In genomic region chr19:39997595-39998216, GRCh38 we compare ENCODE assay signal across 8 cellular contexts. TPM values are rescaled to one million over a fixed set of nuclear protein-coding genes. Genes with fewer than 3 reads are reported as not detected.
DNase-seq lines count a peak whose midpoint lies in the region; ATAC-seq and TF ChIP-seq lines count a peak whose summit lies in the region.

No MANE protein-coding gene starts in this region.

- H3K4me3 ChIP-seq in GM23338 (peak overlapping the region; percentile 82), WERI-Rb-1 (ENCODE audit: low read depth, low read length) (peak overlapping the region; percentile 88), fibroblast of villous mesenchyme (ENCODE audit: low read depth, low read length) (peak overlapping the region; percentile 80), skin epidermis (peak overlapping the region; percentile 49 to 76 (median 56))

- peak overlapping the region; percentile 97 for H2AFZ ChIP-seq in GM23338

- peaks cover 2% of the 10 kb centered on the region for H3K27me3 Mint-ChIP-seq in GM23338 (ENCODE audit: insufficient read depth, low read depth, poor library complexity)

- no peaks in the 10 kb centered on the region; the same call in 1 of the 2 replicates for H3F3A ChIP-seq in GM23338 (replicated peaks; ENCODE audit: low read depth)

- H3K4me3 Mint-ChIP-seq in GM23338 = peak overlapping the region; percentile 92

- peak overlapping the region; percentile 81 for H3K4me2 ChIP-seq in GM23338

- no peak for DNase-seq in GM23338 (ENCODE audit: low spot score)
- no peak for DNase-seq in WERI-Rb-1
- peak; percentile 36 for DNase-seq in fibroblast of villous mesenchyme (ENCODE audit: low read depth)
- no peak for DNase-seq in NCI-H2227 (lab: John Stamatoyannopoulos, UW; ENCODE audit: unreplicated experiment)
- no peak for DNase-seq in LoVo (ENCODE audit: low spot score)
- DNase-seq in A172 (ENCODE audit: low spot score) = no peak

- H3K9me3 Mint-ChIP-seq in GM23338 = peaks cover 32% of the 10 kb centered on the region

- no peak for ATAC-seq in GM23338
- no peak for ATAC-seq in HG02981 (IDR thresholded peaks at IDR 0.05; ENCODE audit: unreplicated experiment)

- no peaks in the 10 kb centered on the region for H4K20me1 ChIP-seq in GM23338 (replicated peaks; ENCODE audit: insufficient read depth)

- no peaks in the 10 kb centered on the region; the same call in 1 of the 2 replicates for H3K4me1 ChIP-seq in GM23338 (ENCODE audit: insufficient read depth)

- no peaks in the 10 kb centered on the region for H3K9me2 ChIP-seq in GM23338 (ENCODE audit: insufficient read depth)

- H3K36me3 ChIP-seq in GM23338 (ENCODE audit: insufficient read depth) (0 out of 2 replicates have a peak, but pooled peaks cover 3% of the 10 kb centered on the region), WERI-Rb-1 (no peaks in the 10 kb centered on the region)

- peaks cover 25% of the 10 kb centered on the region for H3K79me2 ChIP-seq in GM23338 (replicated peaks; ENCODE audit: insufficient read depth)

- H3K4me1 Mint-ChIP-seq in GM23338 = peaks cover 9% of the 10 kb centered on the region; the same call in 1 of the 3 replicates

- peaks cover 21% of the 10 kb centered on the region for H3K36me3 Mint-ChIP-seq in GM23338 (ENCODE audit: low read depth)

- no peak overlapping the region for H3K27ac Mint-ChIP-seq in GM23338

- H3K27me3 ChIP-seq in GM23338 (ENCODE audit: insufficient read depth) (no peaks in the 10 kb centered on the region), WERI-Rb-1 (ENCODE audit: insufficient read depth, low read depth, severe bottlenecking) (no peaks in the 10 kb centered on the region)

- no peaks in the 10 kb centered on the region for H3K9me3 ChIP-seq in WERI-Rb-1 (ENCODE audit: severe bottlenecking)

- no peak for TF ChIP-seq CTCF in GM23338 (conservative IDR thresholded peaks at IDR 0.05; ENCODE audit: low read depth in 2 of 2)
- no peak for TF ChIP-seq CTCF in WERI-Rb-1 (IDR thresholded peaks at IDR 0.05; ENCODE audit: low read depth, low read length)
- no peak for TF ChIP-seq CTCF in fibroblast of villous mesenchyme (IDR thresholded peaks at IDR 0.05; ENCODE audit: insufficient read depth, low read depth, low read length)

- H3K27ac ChIP-seq in GM23338 (ENCODE audit: low read depth) = no peak overlapping the region
- H3K27ac ChIP-seq in WERI-Rb-1 = no peak overlapping the region
- H3K27ac ChIP-seq in skin epidermis = peak overlapping the region in 19 of 21 experiments; percentile 46 to 95 (median 89)

TF ChIP-seq in GM23338, 12 proteins besides CTCF, POLR2A, EP300 and RAD21 (continues in another document):
- no peak for TF ChIP-seq CREB1 (CRISPR knock-in tag; IDR thresholded peaks at IDR 0.05; ENCODE audit: low read depth)
- TF ChIP-seq, protein P1, sequence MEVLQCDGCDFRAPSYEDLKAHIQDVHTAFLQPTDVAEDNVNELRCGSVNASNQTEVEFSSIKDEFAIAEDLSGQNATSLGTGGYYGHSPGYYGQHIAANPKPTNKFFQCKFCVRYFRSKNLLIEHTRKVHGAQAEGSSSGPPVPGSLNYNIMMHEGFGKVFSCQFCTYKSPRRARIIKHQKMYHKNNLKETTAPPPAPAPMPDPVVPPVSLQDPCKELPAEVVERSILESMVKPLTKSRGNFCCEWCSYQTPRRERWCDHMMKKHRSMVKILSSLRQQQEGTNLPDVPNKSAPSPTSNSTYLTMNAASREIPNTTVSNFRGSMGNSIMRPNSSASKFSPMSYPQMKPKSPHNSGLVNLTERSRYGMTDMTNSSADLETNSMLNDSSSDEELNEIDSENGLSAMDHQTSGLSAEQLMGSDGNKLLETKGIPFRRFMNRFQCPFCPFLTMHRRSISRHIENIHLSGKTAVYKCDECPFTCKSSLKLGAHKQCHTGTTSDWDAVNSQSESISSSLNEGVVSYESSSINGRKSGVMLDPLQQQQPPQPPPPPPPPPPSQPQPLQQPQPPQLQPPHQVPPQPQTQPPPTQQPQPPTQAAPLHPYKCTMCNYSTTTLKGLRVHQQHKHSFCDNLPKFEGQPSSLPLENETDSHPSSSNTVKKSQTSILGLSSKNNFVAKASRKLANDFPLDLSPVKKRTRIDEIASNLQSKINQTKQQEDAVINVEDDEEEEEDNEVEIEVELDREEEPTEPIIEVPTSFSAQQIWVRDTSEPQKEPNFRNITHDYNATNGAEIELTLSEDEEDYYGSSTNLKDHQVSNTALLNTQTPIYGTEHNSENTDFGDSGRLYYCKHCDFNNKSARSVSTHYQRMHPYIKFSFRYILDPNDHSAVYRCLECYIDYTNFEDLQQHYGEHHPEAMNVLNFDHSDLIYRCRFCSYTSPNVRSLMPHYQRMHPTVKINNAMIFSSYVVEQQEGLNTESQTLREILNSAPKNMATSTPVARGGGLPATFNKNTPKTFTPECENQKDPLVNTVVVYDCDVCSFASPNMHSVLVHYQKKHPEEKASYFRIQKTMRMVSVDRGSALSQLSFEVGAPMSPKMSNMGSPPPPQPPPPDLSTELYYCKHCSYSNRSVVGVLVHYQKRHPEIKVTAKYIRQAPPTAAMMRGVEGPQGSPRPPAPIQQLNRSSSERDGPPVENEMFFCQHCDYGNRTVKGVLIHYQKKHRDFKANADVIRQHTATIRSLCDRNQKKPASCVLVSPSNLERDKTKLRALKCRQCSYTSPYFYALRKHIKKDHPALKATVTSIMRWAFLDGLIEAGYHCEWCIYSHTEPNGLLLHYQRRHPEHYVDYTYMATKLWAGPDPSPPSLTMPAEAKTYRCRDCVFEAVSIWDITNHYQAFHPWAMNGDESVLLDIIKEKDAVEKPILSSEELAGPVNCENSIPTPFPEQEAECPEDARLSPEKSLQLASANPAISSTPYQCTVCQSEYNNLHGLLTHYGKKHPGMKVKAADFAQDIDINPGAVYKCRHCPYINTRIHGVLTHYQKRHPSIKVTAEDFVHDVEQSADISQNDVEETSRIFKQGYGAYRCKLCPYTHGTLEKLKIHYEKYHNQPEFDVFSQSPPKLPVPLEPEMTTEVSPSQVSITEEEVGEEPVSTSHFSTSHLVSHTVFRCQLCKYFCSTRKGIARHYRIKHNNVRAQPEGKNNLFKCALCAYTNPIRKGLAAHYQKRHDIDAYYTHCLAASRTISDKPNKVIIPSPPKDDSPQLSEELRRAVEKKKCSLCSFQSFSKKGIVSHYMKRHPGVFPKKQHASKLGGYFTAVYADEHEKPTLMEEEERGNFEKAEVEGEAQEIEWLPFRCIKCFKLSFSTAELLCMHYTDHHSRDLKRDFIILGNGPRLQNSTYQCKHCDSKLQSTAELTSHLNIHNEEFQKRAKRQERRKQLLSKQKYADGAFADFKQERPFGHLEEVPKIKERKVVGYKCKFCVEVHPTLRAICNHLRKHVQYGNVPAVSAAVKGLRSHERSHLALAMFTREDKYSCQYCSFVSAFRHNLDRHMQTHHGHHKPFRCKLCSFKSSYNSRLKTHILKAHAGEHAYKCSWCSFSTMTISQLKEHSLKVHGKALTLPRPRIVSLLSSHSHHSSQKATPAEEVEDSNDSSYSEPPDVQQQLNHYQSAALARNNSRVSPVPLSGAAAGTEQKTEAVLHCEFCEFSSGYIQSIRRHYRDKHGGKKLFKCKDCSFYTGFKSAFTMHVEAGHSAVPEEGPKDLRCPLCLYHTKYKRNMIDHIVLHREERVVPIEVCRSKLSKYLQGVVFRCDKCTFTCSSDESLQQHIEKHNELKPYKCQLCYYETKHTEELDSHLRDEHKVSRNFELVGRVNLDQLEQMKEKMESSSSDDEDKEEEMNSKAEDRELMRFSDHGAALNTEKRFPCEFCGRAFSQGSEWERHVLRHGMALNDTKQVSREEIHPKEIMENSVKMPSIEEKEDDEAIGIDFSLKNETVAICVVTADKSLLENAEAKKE (CRISPR knock-in tag; IDR thresholded peaks at IDR 0.05) = no peak
- no peak for TF ChIP-seq JUNB (IDR thresholded peaks at IDR 0.05; ENCODE audit: unreplicated experiment)
- TF ChIP-seq STAT1 (IDR thresholded peaks at IDR 0.05; ENCODE audit: unreplicated experiment) = no peak
- no peak for TF ChIP-seq POLR2AphosphoS5 (IDR thresholded peaks at IDR 0.05; ENCODE audit: low read depth)
- no peak for TF ChIP-seq REST (IDR thresholded peaks at IDR 0.05; ENCODE audit: unreplicated experiment)

RNA-seq across cellular contexts. Expression of gene ZNF546, which starts 0.8 kb away (rescaled TPM):
- total RNA-seq in GM23338 (2014; rRNA removed; shearing (Covaris generic)) = 0.38 and 0.62 TPM in 2 replicates
- polyA plus RNA-seq in GM23338 (2016; fragmentation: Nextera tagmentation; extraction: Ambion mirVana) = 0.47 and 0.95 TPM in 2 replicates
- total RNA-seq in fibroblast of villous mesenchyme = 3.9 and 8.2 TPM in 2 replicates
- total RNA-seq in A172 (2014; rRNA removed; shearing (Covaris generic)) = 1.1 and 3.7 TPM in 2 replicates

RNA-seq across cellular contexts. Expression of gene PSMC4, which starts 26.7 kb away (rescaled TPM):
- 147 and 161 TPM in 2 replicates for total RNA-seq in GM23338 (2014; rRNA removed; shearing (Covaris generic))
- polyA plus RNA-seq in GM23338 (2016; fragmentation: Nextera tagmentation; extraction: Ambion mirVana) = 135 and 139 TPM in 2 replicates
- 106 and 116 TPM in 2 replicates for total RNA-seq in fibroblast of villous mesenchyme
- total RNA-seq in A172 (2014; rRNA removed; shearing (Covaris generic)) = 254 and 309 TPM in 2 replicates

RNA-seq across cellular contexts. Expression of gene ZNF780B, which starts 58.3 kb away (rescaled TPM):
- 11.0 and 11.2 TPM in 2 replicates for total RNA-seq in GM23338 (2014; rRNA removed; shearing (Covaris generic))
- 3.8 and 4.9 TPM in 2 replicates for polyA plus RNA-seq in GM23338 (2016; fragmentation: Nextera tagmentation; extraction: Ambion mirVana)
- 12.9 and 13.4 TPM in 2 replicates for total RNA-seq in fibroblast of villous mesenchyme
- total RNA-seq in A172 (2014; rRNA removed; shearing (Covaris generic)) = 5.6 and 7.8 TPM in 2 replicates

Comparison
In these comparisons a context has a peak if more than half of its experiments do, and no peak if none do; other contexts are left out.
1. H3K27ac ChIP-seq: peak in skin epidermis (19 of 21); none in GM23338 (single experiment) and WERI-Rb-1 (single experiment).
2. Peak in every context shown above with its lines, with median percentiles within 50 percentile points of each other: H3K4me3 ChIP-seq.